ENCODE assay signal across 7 cellular contexts in genomic region chr4:51999250-51999649, GRCh38. TPM values are rescaled to one million over a fixed set of nuclear protein-coding genes. Genes with fewer than 3 reads are reported as not detected.
"Had no signal": no experiment of that assay in that cellular context is flagged by ENCODE, and none has a peak within 500 bp of the region (broad histone marks: within the 10 kb centered on the region; RNA-seq: fewer than 3 reads in every experiment).

No MANE protein-coding gene starts in this region.

- H3K4me3 ChIP-seq: GM23248 had no signal

- H3K27ac ChIP-seq: GM23248 had no signal

- H3K9ac ChIP-seq: GM23248 had no signal

- DNase-seq: GM23248, H9, HCEC 1CT had no signal

- H2AFZ ChIP-seq: GM23248 had no signal

- FAIRE-seq: H1, H54, HTR-8/SVneo had no signal

RNA-seq across cellular contexts. Expression of gene LRRC66, which starts 20.9 kb away (rescaled TPM):
- total RNA-seq: H9 had no signal

RNA-seq across cellular contexts. Expression of gene SPATA18, which starts 51.9 kb away (rescaled TPM):
- total RNA-seq: HT-29 had no signal
